ENCODE assay signal across 22 cellular contexts in genomic region chr15:39948817-39949216, GRCh38. TPM values are rescaled to one million over a fixed set of nuclear protein-coding genes. Genes with fewer than 3 reads are reported as not detected.
DNase-seq lines count a peak whose midpoint lies in the region.
"Had no signal": no experiment of that assay in that cellular context is flagged by ENCODE, and none has a peak within 500 bp of the region (broad histone marks: within the 10 kb centered on the region; RNA-seq: fewer than 3 reads in every experiment).

No MANE protein-coding gene starts in this region.

- H3K79me1 ChIP-seq in mesenchymal stem cell (replicated peaks; ENCODE audit: low read length, poor library complexity, severe bottlenecking) (peaks cover 22% of the 10 kb centered on the region), trophoblast cell (ENCODE audit: low read length) (no peaks in the 10 kb centered on the region)

- H3K4me3 ChIP-seq in mesenchymal stem cell (ENCODE audit: insufficient read depth in 1 of 2, low read depth in 1 of 2, low read length in 2 of 2), result no peak overlapping the region
- H3K4me3 ChIP-seq in trophoblast cell (ENCODE audit: low read depth, low read length), result no peak overlapping the region
- H3K4me3 ChIP-seq: SJCRH30 had no signal

- 49% methylated on average over 4 of the region's 5 CpGs for WGBS in mesenchymal stem cell
- WGBS in trophoblast cell (ENCODE audit: extremely low coverage, insufficient coverage, insufficient read length), result no CpG with 5 or more reads among the region's 5 CpGs

- H4K91ac ChIP-seq in mesenchymal stem cell (ENCODE audit: low read length) (no peak overlapping the region), trophoblast cell (ENCODE audit: low read depth, low read length) (no peak overlapping the region)

- H3K79me2 ChIP-seq in trophoblast cell (ENCODE audit: control insufficient read depth, insufficient read depth, low read length, poor library complexity), result no peaks in the 10 kb centered on the region

- H3K4me3 Mint-ChIP-seq in activated CD4-positive, alpha-beta T cell treated with anti-CD3 and anti-CD28 coated beads, Interleukin-2, amount 10 ng/mL, durations not matched to agents 24 days and 14 days, result no peak overlapping the region
- H3K4me3 Mint-ChIP-seq: CD14-positive monocyte, HFFc6 had no signal

- H3K23ac ChIP-seq in mesenchymal stem cell (ENCODE audit: low read length in 2 of 2) (no peak overlapping the region), trophoblast cell (ENCODE audit: low read length) (no peak overlapping the region)

- no peaks in the 10 kb centered on the region for H3K27me3 Mint-ChIP-seq in activated CD4-positive, alpha-beta T cell treated with anti-CD3 and anti-CD28 coated beads, Interleukin-2, amount 10 ng/mL, durations not matched to agents 24 days and 14 days

- peaks cover 25% of the 10 kb centered on the region for H3K4me1 Mint-ChIP-seq in activated CD4-positive, alpha-beta T cell treated with anti-CD3 and anti-CD28 coated beads, Interleukin-2, amount 10 ng/mL, durations not matched to agents 24 days and 14 days
- H3K4me1 Mint-ChIP-seq: CD14-positive monocyte had no signal

- H3K27ac ChIP-seq in mesenchymal stem cell (ENCODE audit: low read length, poor library complexity, severe bottlenecking) (no peak overlapping the region), trophoblast cell (ENCODE audit: low read depth, low read length) (no peak overlapping the region)
- H3K27ac ChIP-seq: RWPE1, SJCRH30 had no signal

- H2BK5ac ChIP-seq in mesenchymal stem cell (ENCODE audit: low read depth, low read length, poor library complexity, severe bottlenecking) (no peak overlapping the region), trophoblast cell (ENCODE audit: low read depth, low read length, poor library complexity) (no peak overlapping the region)

- H3K4me1 ChIP-seq in mesenchymal stem cell (ENCODE audit: control insufficient read depth, insufficient read depth, low read depth, low read length) (peaks cover 1% of the 10 kb centered on the region), trophoblast cell (ENCODE audit: control insufficient read depth in 1 of 2, insufficient read depth in 2 of 2, low read length in 2 of 2) (peaks cover 2% of the 10 kb centered on the region in 2 experiments)
- H3K4me1 ChIP-seq: SJCRH30 had no signal

- H3K4me2 ChIP-seq in mesenchymal stem cell (ENCODE audit: low read length, poor library complexity, severe bottlenecking) (no peak overlapping the region), trophoblast cell (ENCODE audit: low read length) (no peak overlapping the region)

- H3K36me3 Mint-ChIP-seq in activated CD4-positive, alpha-beta T cell treated with anti-CD3 and anti-CD28 coated beads, Interleukin-2, amount 10 ng/mL, durations not matched to agents 24 days and 14 days (ENCODE audit: low read depth), result peaks cover 50% of the 10 kb centered on the region

- H2BK15ac ChIP-seq in mesenchymal stem cell (ENCODE audit: low read depth, poor library complexity, severe bottlenecking), result no peak overlapping the region

- H3K9ac ChIP-seq in mesenchymal stem cell (ENCODE audit: low read length), result no peak overlapping the region
- H3K9ac ChIP-seq in trophoblast cell (ENCODE audit: low read length), result no peak overlapping the region

- H2AK5ac ChIP-seq in mesenchymal stem cell (ENCODE audit: low read length, severe bottlenecking) (no peak overlapping the region), trophoblast cell (ENCODE audit: low read length) (no peak overlapping the region)

- peak overlapping the region; percentile 59 for H4K8ac ChIP-seq in mesenchymal stem cell (ENCODE audit: low read length)
- no peak overlapping the region for H4K8ac ChIP-seq in trophoblast cell (ENCODE audit: low read depth, low read length)

- H3K9me3 ChIP-seq in mesenchymal stem cell (ENCODE audit: control insufficient read depth, low read length), result peaks cover 6% of the 10 kb centered on the region
- no peaks in the 10 kb centered on the region for H3K9me3 ChIP-seq in trophoblast cell (ENCODE audit: insufficient read depth, low read depth, low read length)
- H3K9me3 ChIP-seq: Caco-2, SJCRH30 had no signal

- H3K27me3 ChIP-seq in mesenchymal stem cell (ENCODE audit: control insufficient read depth in 1 of 2, insufficient read depth in 1 of 2, low read length in 2 of 2) (no peaks in the 10 kb centered on the region), trophoblast cell (ENCODE audit: insufficient read depth, low read length) (no peaks in the 10 kb centered on the region)
- H3K27me3 ChIP-seq: SJCRH30 had no signal

- H3K27ac Mint-ChIP-seq in activated CD4-positive, alpha-beta T cell treated with anti-CD3 and anti-CD28 coated beads, Interleukin-2, amount 10 ng/mL, durations not matched to agents 24 days and 14 days, result peak overlapping the region; percentile 14
- H3K27ac Mint-ChIP-seq: HFFc6 had no signal

- H2AFZ ChIP-seq in mesenchymal stem cell (ENCODE audit: low read depth, low read length) (no peak overlapping the region), trophoblast cell (ENCODE audit: insufficient read depth, low read length, poor library complexity) (no peak overlapping the region)

- H3K36me3 ChIP-seq in mesenchymal stem cell (ENCODE audit: control insufficient read depth in 1 of 2, insufficient read depth in 2 of 2, low read depth in 1 of 2, low read length in 2 of 2), result peaks cover 24 to 89% of the 10 kb centered on the region in 2 experiments
- peaks cover 11 to 24% of the 10 kb centered on the region in 2 experiments for H3K36me3 ChIP-seq in trophoblast cell (ENCODE audit: control insufficient read depth in 1 of 2, insufficient read depth in 2 of 2, low read length in 2 of 2)

- H3K18ac ChIP-seq in mesenchymal stem cell (ENCODE audit: low read depth in 1 of 2, low read length in 2 of 2), result no peak overlapping the region
- no peak overlapping the region for H3K18ac ChIP-seq in trophoblast cell (ENCODE audit: low read length)

- H3K14ac ChIP-seq in mesenchymal stem cell (ENCODE audit: low read length in 2 of 2), result no peak overlapping the region
- no peak overlapping the region for H3K14ac ChIP-seq in trophoblast cell (ENCODE audit: low read length)

- H2BK12ac ChIP-seq in mesenchymal stem cell (ENCODE audit: low read length in 2 of 2), result peak overlapping the region in 1 of 2 experiments; percentile 48
- no peak overlapping the region for H2BK12ac ChIP-seq in trophoblast cell (ENCODE audit: low read length)

- no peak overlapping the region for H4K12ac ChIP-seq in trophoblast cell (ENCODE audit: low read depth, low read length)

- no peak for DNase-seq in activated CD4-positive, alpha-beta T cell treated with anti-CD3 and anti-CD28 coated beads, Interleukin-2, amount 10 ng/mL, durations not matched to agents 24 days and 14 days
- no peak for DNase-seq in activated CD4-positive, alpha-beta T cell treated with anti-CD3 and anti-CD28 coated beads for 1 hour
- DNase-seq in NCI-H146 (lab: John Stamatoyannopoulos, UW) (peak; percentile 40), NCI-H2227 treated with DMSO at 0.1 percent for 48 hours (lab: John Stamatoyannopoulos, UW) (peak; percentile 91), mesenchymal stem cell (peak; percentile 44), trophoblast cell (no peak), NCI-H345 (lab: John Stamatoyannopoulos, UW) (no peak)
- no peak for DNase-seq in effector CD4-positive, alpha-beta T cell
- DNase-seq: Caco-2; DND-41; GDM1; GOT3; HFFc6; MM.1S; NCI-H1105; NCI-H2171; NCI-H524; NK-92 treated with Interleukin-12 subunit alpha and Interleukin-12 subunit beta, amount 100 ng/mL, for 24 hours; OCI-M1; SJCRH30 had no signal

- intact Hi-C loops in activated CD4-positive, alpha-beta T cell treated with anti-CD3 and anti-CD28 coated beads, Interleukin-2, amount 10 ng/mL, durations not matched to agents 24 days and 14 days (cut with micrococcal nuclease), result loop anchor here (2.0 kb wide), 1 partner anchor 14 kb away; the partner anchor contains the start of gene EIF2AK4

- H2BK120ac ChIP-seq in mesenchymal stem cell (ENCODE audit: low read depth, low read length), result no peak overlapping the region
- no peak overlapping the region for H2BK120ac ChIP-seq in trophoblast cell (ENCODE audit: insufficient read depth, low read length, poor library complexity)

- peaks cover 3% of the 10 kb centered on the region for H3K9me3 Mint-ChIP-seq in activated CD4-positive, alpha-beta T cell treated with anti-CD3 and anti-CD28 coated beads, Interleukin-2, amount 10 ng/mL, durations not matched to agents 24 days and 14 days

- H3K4ac ChIP-seq in mesenchymal stem cell (ENCODE audit: low read depth in 1 of 2, low read length in 2 of 2) (no peak overlapping the region), trophoblast cell (ENCODE audit: low read depth, low read length) (no peak overlapping the region)

RNA-seq across cellular contexts. Expression of gene EIF2AK4, which starts 14.9 kb away (rescaled TPM):
- 49.1 and 51.5 TPM in 2 replicates for total RNA-seq in activated CD4-positive, alpha-beta T cell treated with anti-CD3 and anti-CD28 coated beads, Interleukin-2, amount 10 ng/mL, durations not matched to agents 24 days and 14 days
- polyA plus RNA-seq in mesenchymal stem cell (2013, experiment 1 of 2), result 81.9 TPM
- polyA plus RNA-seq in mesenchymal stem cell (2013, experiment 2 of 2), result 82.4 TPM
- 33.5 and 36.3 TPM in 2 replicates for polyA plus RNA-seq in trophoblast cell (2013)

RNA-seq across cellular contexts. Expression of gene GPR176, which starts 28.8 kb away (rescaled TPM):
- 0.14 and 0.33 TPM in 2 replicates for total RNA-seq in activated CD4-positive, alpha-beta T cell treated with anti-CD3 and anti-CD28 coated beads, Interleukin-2, amount 10 ng/mL, durations not matched to agents 24 days and 14 days
- 13.3 TPM for polyA plus RNA-seq in mesenchymal stem cell (2013, experiment 1 of 2)
- 13.8 TPM for polyA plus RNA-seq in mesenchymal stem cell (2013, experiment 2 of 2)
- polyA plus RNA-seq in trophoblast cell (2013), result 1.2 TPM in 2 replicates

Comparison
In these comparisons a context has a peak if more than half of its experiments do, and no peak if none do; other contexts are left out.
1. DNase-seq: peak in NCI-H146 (single experiment), NCI-H2227 treated with DMSO at 0.1 percent for 48 hours (single experiment) and mesenchymal stem cell (single experiment); none in activated CD4-positive, alpha-beta T cell treated with anti-CD3 and anti-CD28 coated beads, Interleukin-2, amount 10 ng/mL, durations not matched to agents 24 days and 14 days (single experiment), activated CD4-positive, alpha-beta T cell treated with anti-CD3 and anti-CD28 coated beads for 1 hour (single experiment), effector CD4-positive, alpha-beta T cell (single experiment), trophoblast cell (0 of 2) and NCI-H345 (single experiment).